ENCODE assay signal across 8 cellular contexts in the genomic region with DNA sequence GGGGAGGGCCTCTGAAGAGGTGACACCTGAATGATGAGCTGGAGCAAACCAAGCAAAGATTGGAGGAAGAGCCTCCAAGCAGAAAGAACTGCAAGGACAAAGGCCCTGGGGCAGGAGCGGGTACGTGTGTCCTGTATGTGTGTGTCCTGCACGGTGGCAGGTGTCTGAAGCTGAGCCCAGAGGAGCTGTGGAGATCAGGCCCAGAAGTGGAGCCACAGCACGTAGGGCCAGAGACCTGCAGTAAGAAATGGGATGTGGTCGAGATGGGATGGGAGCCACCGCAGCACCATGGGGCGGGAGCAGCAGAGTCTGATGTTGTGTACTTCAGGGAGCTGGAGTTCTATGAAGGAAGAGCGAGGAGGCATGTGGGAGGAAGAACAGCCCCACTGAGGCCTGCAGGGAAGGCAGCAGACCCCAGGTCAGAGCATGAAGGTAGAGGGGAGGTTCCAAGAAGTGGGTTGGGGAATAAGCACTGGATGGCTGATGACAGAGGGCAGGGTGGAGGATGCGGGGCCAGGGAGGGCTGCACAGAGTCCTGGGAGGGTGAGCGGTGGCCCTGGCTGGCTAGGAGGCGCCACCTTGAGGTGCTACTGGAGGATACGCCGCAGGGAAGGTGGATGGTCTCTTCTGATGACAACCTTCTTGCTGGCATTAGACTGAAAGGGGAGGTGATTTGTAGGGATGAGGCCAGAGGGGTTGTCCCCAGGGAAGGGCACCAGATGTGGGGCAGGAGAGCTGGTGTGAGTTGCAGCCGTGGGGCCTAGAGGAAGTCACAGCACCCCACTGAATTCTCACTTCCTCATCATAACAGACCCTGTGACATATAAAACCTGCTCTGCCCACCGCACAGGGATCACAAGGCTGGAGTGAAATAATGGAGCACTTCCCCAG. TPM values are rescaled to one million over a fixed set of nuclear protein-coding genes. Genes with fewer than 3 reads are reported as not detected.
DNase-seq lines count a peak whose midpoint lies in the region; ATAC-seq and TF ChIP-seq lines count a peak whose summit lies in the region.

No MANE protein-coding gene starts in this region.

- peak; percentile 44 to 92 (median 71) for TF ChIP-seq CTCF in body of pancreas (IDR thresholded peaks at IDR 0.05)
- TF ChIP-seq CTCF in left lung (IDR thresholded peaks at IDR 0.05), result peak; percentile 42 to 52

- H3K4me1 Mint-ChIP-seq in stimulated activated effector memory CD8-positive, alpha-beta T cell treated with anti-CD3 and anti-CD28 coated beads, Interleukin-12 subunit alpha, Interleukin-12 subunit beta, amount 100 ng/mL, for 72 hours, result peaks cover 24% of the 10 kb centered on the region

- H3K9me3 Mint-ChIP-seq in stimulated activated effector memory CD8-positive, alpha-beta T cell treated with anti-CD3 and anti-CD28 coated beads, Interleukin-12 subunit alpha, Interleukin-12 subunit beta, amount 100 ng/mL, for 72 hours, result no peaks in the 10 kb centered on the region

- DNase-seq in DMS53 (lab: John Stamatoyannopoulos, UW) (peak; percentile 83), HuH-7.5 (ENCODE audit: low spot score) (peak; percentile 39), T follicular helper cell (ENCODE audit: low read depth) (peak; percentile 18), body of pancreas (peak; percentile 72 to 81 (median 77)), left lung (peak in 1 of 2 donors; percentile 52)
- DNase-seq in stimulated activated effector memory CD8-positive, alpha-beta T cell treated with anti-CD3 and anti-CD28 coated beads, Interleukin-12 subunit alpha, Interleukin-12 subunit beta, amount 100 ng/mL, for 72 hours (ENCODE audit: low spot score in 2 of 2), result peak; percentile 48 to 79

- H3K27me3 ChIP-seq in body of pancreas (no peaks in the 10 kb centered on the region), left lung (no peaks in the 10 kb centered on the region)

- intact Hi-C loops in body of pancreas (cut with DNase I) (no loop called here), left lung (cut with DNase I) (no loop called here)

- no peak overlapping the region for H3K4me3 Mint-ChIP-seq in stimulated activated effector memory CD8-positive, alpha-beta T cell treated with anti-CD3 and anti-CD28 coated beads, Interleukin-12 subunit alpha, Interleukin-12 subunit beta, amount 100 ng/mL, for 72 hours

- H3K36me3 Mint-ChIP-seq in stimulated activated effector memory CD8-positive, alpha-beta T cell treated with anti-CD3 and anti-CD28 coated beads, Interleukin-12 subunit alpha, Interleukin-12 subunit beta, amount 100 ng/mL, for 72 hours, result peaks cover 21% of the 10 kb centered on the region

- H3K4me1 ChIP-seq in body of pancreas (peaks cover 18% of the 10 kb centered on the region), left lung (peaks cover 0 to 13% of the 10 kb centered on the region in 2 donors)

- 27 to 39% methylated on average over 15 of the region's 15 CpGs for WGBS in body of pancreas, 2 donors

- peak in 1 of 3 donors; percentile 4 for TF ChIP-seq POLR2A in body of pancreas (IDR thresholded peaks at IDR 0.05)

- H3K9me3 ChIP-seq in body of pancreas (no peaks in the 10 kb centered on the region), left lung (no peaks in the 10 kb centered on the region)

- ATAC-seq in GM21367 (IDR thresholded peaks at IDR 0.05; ENCODE audit: unreplicated experiment), result peak; percentile 41
- ATAC-seq in body of pancreas, result peak; percentile 69
- ATAC-seq in left lung, result peak; percentile 83
- ATAC-seq in stimulated activated effector memory CD8-positive, alpha-beta T cell treated with anti-CD3 and anti-CD28 coated beads, Interleukin-12 subunit alpha, Interleukin-12 subunit beta, amount 100 ng/mL, for 72 hours, result peak; percentile 89
- ATAC-seq in GM21737 (IDR thresholded peaks at IDR 0.05; ENCODE audit: unreplicated experiment), result no peak

- H3K36me3 ChIP-seq in body of pancreas (replicated peaks in 1 of 2; ENCODE audit: insufficient read depth in 1 of 2, low read depth in 2 of 2), result no peaks in the 10 kb centered on the region
- H3K36me3 ChIP-seq in left lung, result peaks cover 0 to 27% of the 10 kb centered on the region in 2 donors

- peak overlapping the region; percentile 75 for H3K27ac Mint-ChIP-seq in stimulated activated effector memory CD8-positive, alpha-beta T cell treated with anti-CD3 and anti-CD28 coated beads, Interleukin-12 subunit alpha, Interleukin-12 subunit beta, amount 100 ng/mL, for 72 hours

- peak overlapping the region in 2 of 4 donors; percentile 37 to 82 for H3K27ac ChIP-seq in body of pancreas
- H3K27ac ChIP-seq in left lung, result no peak overlapping the region

- no peak overlapping the region for H3K4me3 ChIP-seq in body of pancreas
- H3K4me3 ChIP-seq in left lung, result no peak overlapping the region

RNA-seq across cellular contexts. Expression of a gene that starts 10.6 kb away (rescaled TPM):
- total RNA-seq in body of pancreas (under 1 TPM in 1 of 2 donors, not detected in 1; 0.66 TPM), left lung (under 1 TPM; 0.58 to 0.82 TPM)

RNA-seq across cellular contexts. Expression of a gene that starts 19.2 kb away (rescaled TPM):
- total RNA-seq in body of pancreas (100 to 1,000 TPM; 211 to 293 TPM), left lung (100 to 1,000 TPM; 104 to 155 TPM)

RNA-seq across cellular contexts. Expression of a gene that starts 38.2 kb away (rescaled TPM):
- 10 to 100 TPM in 1 of 2 donors, 1 to 10 TPM in 1; 8.3 to 23.4 TPM for total RNA-seq in body of pancreas
- 10 to 100 TPM; 26.8 to 93.3 TPM for total RNA-seq in left lung
